ENCODE assay signal across 8 cellular contexts in the genomic region with DNA sequence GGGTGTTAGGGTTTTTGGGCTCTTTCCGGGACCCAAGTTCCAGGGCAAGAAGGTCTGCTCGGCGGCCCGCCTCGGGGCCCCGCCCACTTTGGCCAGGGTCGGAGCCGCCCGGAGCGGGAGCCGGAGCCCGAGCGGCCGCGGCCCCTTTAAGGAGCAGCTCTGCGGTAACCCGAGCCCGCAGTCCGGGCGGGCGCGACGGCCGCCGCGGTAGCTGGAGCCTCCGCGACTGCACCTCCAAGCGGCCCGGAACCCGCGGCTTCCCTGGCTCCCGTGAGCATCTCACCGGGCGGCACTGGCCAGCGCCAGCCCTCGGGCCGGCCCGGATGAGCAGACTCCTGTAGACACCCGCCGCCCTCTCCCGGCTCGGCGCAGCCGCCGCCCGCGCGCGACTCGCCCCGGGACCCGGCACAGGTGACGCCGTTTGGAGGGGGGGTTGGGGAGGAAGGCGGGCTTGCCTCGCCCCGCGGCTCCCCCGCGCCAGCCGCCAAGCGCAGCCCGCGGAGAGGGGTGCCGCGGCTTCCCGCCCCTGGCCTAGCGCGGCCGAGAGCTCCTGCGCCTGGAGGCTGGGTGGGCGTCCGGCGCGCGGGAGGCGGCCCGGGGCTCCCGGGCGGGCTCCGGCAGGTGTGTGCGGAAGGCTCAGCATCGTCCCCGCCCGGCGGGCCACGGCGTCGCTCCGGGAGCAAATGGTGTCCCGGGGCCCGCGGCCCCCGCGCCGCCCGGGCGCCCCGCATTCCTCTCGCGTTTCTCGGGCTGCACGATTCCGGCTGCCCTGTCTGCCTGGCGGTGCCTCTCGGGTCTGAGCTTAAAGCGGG. TPM values are rescaled to one million over a fixed set of nuclear protein-coding genes. Genes with fewer than 3 reads are reported as not detected.
DNase-seq lines count a peak whose midpoint lies in the region; ATAC-seq and TF ChIP-seq lines count a peak whose summit lies in the region.

A gene with protein sequence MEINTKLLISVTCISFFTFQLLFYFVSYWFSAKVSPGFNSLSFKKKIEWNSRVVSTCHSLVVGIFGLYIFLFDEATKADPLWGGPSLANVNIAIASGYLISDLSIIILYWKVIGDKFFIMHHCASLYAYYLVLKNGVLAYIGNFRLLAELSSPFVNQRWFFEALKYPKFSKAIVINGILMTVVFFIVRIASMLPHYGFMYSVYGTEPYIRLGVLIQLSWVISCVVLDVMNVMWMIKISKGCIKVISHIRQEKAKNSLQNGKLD (plus strand): TSS at position 149 of the 812 bp plus-strand sequence. CDS start 26,547 bp downstream, outside the sequence.

- peak within 1 kb of the TSS; percentile 56 for H3K9ac ChIP-seq in mucosa of stomach (ENCODE audit: low read length)

- ATAC-seq in HG03045 (IDR thresholded peaks at IDR 0.05; ENCODE audit: unreplicated experiment): peak; percentile 54

- H3K36me3 ChIP-seq in esophagus (ENCODE audit: control insufficient read depth in 2 of 2, insufficient read depth in 2 of 2, low read length in 1 of 2) (no peaks in the 10 kb centered on the region), mucosa of stomach (ENCODE audit: control insufficient read depth, insufficient read depth, low read length) (no peaks in the 10 kb centered on the region), suprapubic skin (no peaks in the 10 kb centered on the region)

- TF ChIP-seq POLR2A in suprapubic skin (IDR thresholded peaks at IDR 0.05): no peak

- peaks cover 0 to 5% of the 10 kb centered on the region in 2 donors for H3K4me1 ChIP-seq in esophagus (ENCODE audit: control insufficient read depth in 2 of 2, insufficient read depth in 2 of 2, low read length in 1 of 2)
- peaks cover 9% of the 10 kb centered on the region for H3K4me1 ChIP-seq in mucosa of stomach (ENCODE audit: control insufficient read depth, insufficient read depth, low read length)
- H3K4me1 ChIP-seq in suprapubic skin: peaks cover 7% of the 10 kb centered on the region

- H3K4me3 ChIP-seq in esophagus (ENCODE audit: low read depth in 1 of 2, low read length in 2 of 2) (peak within 1 kb of the TSS; percentile 68 to 77), mucosa of stomach (ENCODE audit: low read length) (peak within 1 kb of the TSS; percentile 44), suprapubic skin (peak within 1 kb of the TSS; percentile 77)

- 0% methylated on average over 50 to 108 of the region's 108 CpGs for WGBS in esophagus, 2 donors
- 0% methylated on average over 12 of the region's 108 CpGs for WGBS in suprapubic skin

- H3K9me3 ChIP-seq in esophagus (ENCODE audit: control insufficient read depth in 2 of 2, insufficient read depth in 1 of 2, low read depth in 1 of 2, low read length in 1 of 2) (no peaks in the 10 kb centered on the region), mucosa of stomach (ENCODE audit: control insufficient read depth, low read length) (no peaks in the 10 kb centered on the region), suprapubic skin (no peaks in the 10 kb centered on the region)

- TF ChIP-seq EP300 in suprapubic skin (IDR thresholded peaks at IDR 0.05): no peak

- peak; percentile 36 for DNase-seq in SKM-1 treated with dmso at 0.1 percent for 144 hours (lab: John Stamatoyannopoulos, UW; ENCODE audit: unreplicated experiment)
- DNase-seq in SKM-1 (lab: John Stamatoyannopoulos, UW; ENCODE audit: unreplicated experiment): no peak
- peak; percentile 67 for DNase-seq in NCI-H510A treated with DMSO at 0.1 percent for 48 hours (lab: John Stamatoyannopoulos, UW)
- DNase-seq in activated T-cell treated with anti-CD3 and anti-CD28 coated beads for 1 hour (ENCODE audit: low read depth): peak; percentile 26
- peak; percentile 63 to 78 for DNase-seq in suprapubic skin (ENCODE audit: low spot score in 2 of 2)

- H3K27me3 ChIP-seq in esophagus (ENCODE audit: control insufficient read depth in 1 of 2, insufficient read depth in 2 of 2, low read length in 2 of 2) (no peaks in the 10 kb centered on the region), mucosa of stomach (ENCODE audit: control insufficient read depth, insufficient read depth, low read length) (peaks cover 5% of the 10 kb centered on the region), suprapubic skin (no peaks in the 10 kb centered on the region)

- H3K27ac ChIP-seq in esophagus (ENCODE audit: low read depth in 2 of 2, low read length in 1 of 2): peak within 1 kb of the TSS in 1 of 2 donors; percentile 6
- H3K27ac ChIP-seq in suprapubic skin: peak within 1 kb of the TSS; percentile 2

- no peak for TF ChIP-seq CTCF in suprapubic skin (IDR thresholded peaks at IDR 0.05)

RNA-seq across cellular contexts. Expression of the gene that starts here (rescaled TPM):
- under 1 TPM; 0.37 to 0.46 TPM for polyA plus RNA-seq in esophagus
- total RNA-seq in suprapubic skin: 1 to 10 TPM; 5.5 to 6.2 (median 5.9) TPM
